30 cellular contexts compared by ENCODE assay signal in genomic region chr7:118734541-118734940, GRCh38.
"Had no signal": no experiment of that assay in that cellular context is flagged by ENCODE, and none has a peak within 500 bp of the region (broad histone marks: within the 10 kb centered on the region; RNA-seq: fewer than 3 reads in every experiment).

No MANE protein-coding gene starts in this region.

- DNase-seq: activated CD4-positive, alpha-beta T cell treated with anti-CD3 and anti-CD28 coated beads for 36 hours; activated CD4-positive, alpha-beta T cell treated with anti-CD3 and anti-CD28 coated beads, Interleukin-2, amount 10 ng/mL, durations not matched to agents 7 days and 5 days; activated CD4-positive, alpha-beta T cell treated with anti-CD3 and anti-CD28 coated beads, Interleukin-2, amount 50 U/mL, for 48 hours; activated CD8-positive, alpha-beta T cell treated with anti-CD3 and anti-CD28 coated beads, Interleukin-2, amount 10 ng/mL, durations not matched to agents 7 days and 5 days; activated gamma-delta T cell; activated naive CD4-positive, alpha-beta T cell treated with Interleukin-2 at 50 U/mL for 16 hours; activated naive CD8-positive, alpha-beta T cell treated with anti-CD3 and anti-CD28 coated beads, Interleukin-2, amount 10 ng/mL, durations not matched to agents 7 days and 5 days; activated T-cell treated with anti-CD3 and anti-CD28 coated beads, Interleukin-2, amount 50 U/mL, for 24 hours; body of pancreas; caudate nucleus; cerebellar nuclear complex; NCI-H1105; NCI-H1417 treated with DMSO at 0.1 percent for 48 hours; NCI-H187 treated with DMSO at 0.1 percent for 48 hours; NCI-H2081; NCI-H2171 treated with DMSO at 0.1 percent for 48 hours; NCI-H2227 treated with DMSO at 0.1 percent for 48 hours; NCI-H446; NCI-H524 treated with DMSO at 0.1 percent for 48 hours; PC-9; SIG-M5; SW 1271; T-helper 1 cell; T-helper 2 cell; T1000 had no signal

- ATAC-seq: activated CD4-positive, alpha-beta T cell treated with anti-CD3 and anti-CD28 coated beads for 36 hours; activated CD4-positive, CD25-positive, alpha-beta regulatory T cell treated with anti-CD3 and anti-CD28 coated beads, Interleukin-2, amount 50 U/mL, for 24 hours; activated CD8-positive, alpha-beta T cell treated with anti-CD3 and anti-CD28 coated beads, Interleukin-2, amount 10 ng/mL, durations not matched to agents 7 days and 5 days; body of pancreas; Right ventricle myocardium inferior; WTC11 had no signal

- H3K4me2 ChIP-seq: KMS-11, PC-9 had no signal

- H3K9ac ChIP-seq: KMS-11 had no signal

- H3K9me3 ChIP-seq: body of pancreas had no signal

- H3K27me3 ChIP-seq: body of pancreas had no signal

- H3K27ac ChIP-seq: body of pancreas, KMS-11, PC-9, RWPE1 had no signal

- H3K4me1 ChIP-seq: body of pancreas had no signal

- H3K4me3 ChIP-seq: body of pancreas, PC-9 had no signal
